2 cellular contexts compared by ENCODE assay signal in genomic region chr18:58942486-58942885, GRCh38.
TF ChIP-seq lines count a peak whose summit lies in the region.

No MANE protein-coding gene starts in this region.

TF ChIP-seq in IMR-90, 13 proteins besides CTCF, POLR2A, EP300 and RAD21 (continued from another document):
- TF ChIP-seq NFE2L2 (IDR thresholded peaks at IDR 0.05; ENCODE audit: low read depth, low read length) (no peak), SMC3 (IDR thresholded peaks at IDR 0.05; ENCODE audit: low read depth, low read length) (no peak), BHLHE40 (IDR thresholded peaks at IDR 0.05; ENCODE audit: low read depth, low read length) (no peak), RCOR1 (IDR thresholded peaks at IDR 0.05; ENCODE audit: insufficient replicate concordance, low read length) (no peak), FOS (IDR thresholded peaks at IDR 0.05; ENCODE audit: low read depth, low read length) (no peak), RFX5 (IDR thresholded peaks at IDR 0.05; ENCODE audit: low read depth, low read length) (no peak), MAZ (IDR thresholded peaks at IDR 0.05; ENCODE audit: borderline replicate concordance, low read depth, low read length) (no peak), MXI1 (IDR thresholded peaks at IDR 0.05; ENCODE audit: borderline replicate concordance, low read depth, low read length) (no peak), MAFK (IDR thresholded peaks at IDR 0.05; ENCODE audit: low read depth, low read length) (no peak)

TF ChIP-seq in WTC11, 78 proteins besides CTCF, POLR2A, EP300 and RAD21 (continued from another document):
- no peak for TF ChIP-seq ARID4B (CRISPR knock-in tag; IDR thresholded peaks at IDR 0.05; ENCODE audit: borderline replicate concordance)
